Comparison of ENCODE assay signal across 1 cellular context in genomic region chr11:16982256-16982671, GRCh38.
TF ChIP-seq lines count a peak whose summit lies in the region.

No MANE protein-coding gene starts in this region.

TF ChIP-seq in GM23338, 12 proteins besides CTCF, POLR2A, EP300 and RAD21 (continued from another document):
- TF ChIP-seq REST (IDR thresholded peaks at IDR 0.05; ENCODE audit: unreplicated experiment) = no peak
